Comparison of ENCODE assay signal across 8 cellular contexts in the genomic region with DNA sequence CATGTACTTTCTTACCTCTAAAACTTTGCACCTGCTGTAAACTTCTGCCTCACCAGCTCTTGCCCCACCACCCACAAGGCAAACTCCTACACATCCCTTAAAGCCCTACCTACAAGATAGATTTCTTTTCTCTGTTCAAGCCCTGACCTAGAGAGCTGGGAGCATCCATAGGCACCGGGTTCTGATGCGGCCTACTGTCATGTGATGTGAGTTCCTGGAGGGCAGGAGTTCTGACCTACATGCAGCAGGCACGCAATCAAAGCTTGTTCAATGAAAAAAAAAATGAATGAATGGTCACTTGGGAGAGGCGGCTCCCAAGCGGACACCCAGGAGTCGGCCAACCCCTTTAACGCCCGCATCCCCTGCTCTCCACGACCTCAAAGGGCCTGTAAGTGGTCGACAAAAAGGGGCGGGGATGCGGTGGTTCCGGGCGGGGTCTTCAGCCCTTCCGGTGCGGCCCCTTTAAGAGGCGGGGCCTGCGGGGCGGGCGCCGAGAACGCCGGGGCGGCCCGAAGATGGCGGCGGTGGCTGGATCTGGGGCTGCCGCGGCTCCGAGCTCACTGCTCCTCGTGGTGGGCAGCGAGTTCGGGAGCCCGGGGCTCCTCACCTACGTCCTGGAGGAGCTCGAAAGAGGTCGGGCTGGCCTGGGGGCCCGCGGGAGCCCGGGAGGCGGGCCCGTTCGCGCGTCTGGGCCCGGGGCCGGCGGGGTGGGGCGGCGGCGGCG. TPM values are rescaled to one million over a fixed set of nuclear protein-coding genes. Genes with fewer than 3 reads are reported as not detected.
DNase-seq lines count a peak whose midpoint lies in the region; ATAC-seq and TF ChIP-seq lines count a peak whose summit lies in the region.

Gene MAP1S, plus strand, starts transcription at position 493 of the 724 bp plus-strand sequence. Its CDS starts 23 bp downstream, at position 516.

- no peaks in the 10 kb centered on the region for H3K9me3 Mint-ChIP-seq in activated T-cell treated with anti-CD3 and anti-CD28 coated beads, Interleukin-2, amount 50 U/mL, for 24 hours
- H3K9me3 Mint-ChIP-seq in stimulated activated effector memory CD8-positive, alpha-beta T cell treated with anti-CD3 and anti-CD28 coated beads, Interleukin-12 subunit alpha, Interleukin-12 subunit beta, amount 100 ng/mL, for 72 hours, result no peaks in the 10 kb centered on the region

- H3K4me3 Mint-ChIP-seq in activated T-cell treated with anti-CD3 and anti-CD28 coated beads, Interleukin-2, amount 50 U/mL, for 24 hours, result peak within 1 kb of the TSS; percentile 84
- peak within 1 kb of the TSS; percentile 95 for H3K4me3 Mint-ChIP-seq in stimulated activated effector memory CD8-positive, alpha-beta T cell treated with anti-CD3 and anti-CD28 coated beads, Interleukin-12 subunit alpha, Interleukin-12 subunit beta, amount 100 ng/mL, for 72 hours

- H3K79me2 ChIP-seq in OCI-LY3 (ENCODE audit: low read length), result peaks cover 34% of the 10 kb centered on the region

- H3K27ac Mint-ChIP-seq in activated T-cell treated with anti-CD3 and anti-CD28 coated beads, Interleukin-2, amount 50 U/mL, for 24 hours, result peak within 1 kb of the TSS; percentile 91
- H3K27ac Mint-ChIP-seq in stimulated activated effector memory CD8-positive, alpha-beta T cell treated with anti-CD3 and anti-CD28 coated beads, Interleukin-12 subunit alpha, Interleukin-12 subunit beta, amount 100 ng/mL, for 72 hours, result peak within 1 kb of the TSS; percentile 92

- intact Hi-C loops in esophagus muscularis mucosa (cut with DNase I), result no loop called here

- peak; percentile 60 for TF ChIP-seq POLR2A in esophagus muscularis mucosa (IDR thresholded peaks at IDR 0.05; ENCODE audit: low read depth)

- peaks cover 39% of the 10 kb centered on the region for H3K4me1 Mint-ChIP-seq in activated T-cell treated with anti-CD3 and anti-CD28 coated beads, Interleukin-2, amount 50 U/mL, for 24 hours (ENCODE audit: low read depth)
- peaks cover 50% of the 10 kb centered on the region for H3K4me1 Mint-ChIP-seq in stimulated activated effector memory CD8-positive, alpha-beta T cell treated with anti-CD3 and anti-CD28 coated beads, Interleukin-12 subunit alpha, Interleukin-12 subunit beta, amount 100 ng/mL, for 72 hours

- H3K36me3 ChIP-seq in OCI-LY3 (replicated peaks; ENCODE audit: low read depth, low read length), result peaks cover 15% of the 10 kb centered on the region
- peaks cover 2 to 15% (median 12%) of the 10 kb centered on the region in 4 donors for H3K36me3 ChIP-seq in esophagus muscularis mucosa

- peak within 1 kb of the TSS; percentile 99 for H3K4me2 ChIP-seq in OCI-LY3 (ENCODE audit: low read length)

- 0% methylated on average over 29 of the region's 52 CpGs for WGBS in esophagus muscularis mucosa

- H3K36me3 Mint-ChIP-seq in activated T-cell treated with anti-CD3 and anti-CD28 coated beads, Interleukin-2, amount 50 U/mL, for 24 hours (ENCODE audit: low read depth), result peaks cover 35% of the 10 kb centered on the region
- peaks cover 39% of the 10 kb centered on the region for H3K36me3 Mint-ChIP-seq in stimulated activated effector memory CD8-positive, alpha-beta T cell treated with anti-CD3 and anti-CD28 coated beads, Interleukin-12 subunit alpha, Interleukin-12 subunit beta, amount 100 ng/mL, for 72 hours

- peaks cover 21% of the 10 kb centered on the region for H4K20me1 ChIP-seq in OCI-LY3 (ENCODE audit: insufficient read depth, low read length)

- peak within 1 kb of the TSS; percentile 88 for H2AFZ ChIP-seq in OCI-LY3 (ENCODE audit: low read depth, low read length)

- H3K9ac ChIP-seq in OCI-LY3 (ENCODE audit: low read length), result peak within 1 kb of the TSS; percentile 85

- no peaks in the 10 kb centered on the region for H3K9me3 ChIP-seq in OCI-LY3 (ENCODE audit: insufficient read depth, low read length)
- no peaks in the 10 kb centered on the region for H3K9me3 ChIP-seq in esophagus muscularis mucosa

- H3K27me3 ChIP-seq in OCI-LY3 (ENCODE audit: low read depth, low read length) (no peaks in the 10 kb centered on the region), esophagus muscularis mucosa (no peaks in the 10 kb centered on the region)

- H3K27ac ChIP-seq in OCI-LY3 (ENCODE audit: low read length), result peak within 1 kb of the TSS; percentile 11
- peak within 1 kb of the TSS; percentile 72 to 75 (median 73) for H3K27ac ChIP-seq in esophagus muscularis mucosa (replicated peaks in 1 of 4)

- TF ChIP-seq CTCF in OCI-LY3 (IDR thresholded peaks at IDR 0.05; ENCODE audit: low read depth, low read length), result no peak
- no peak for TF ChIP-seq CTCF in esophagus muscularis mucosa (IDR thresholded peaks at IDR 0.05)

- DNase-seq in SKM-1 treated with dmso at 0.1 percent for 144 hours (lab: John Stamatoyannopoulos, UW; ENCODE audit: unreplicated experiment) (peak; percentile 28), SKM-1 (lab: John Stamatoyannopoulos, UW; ENCODE audit: unreplicated experiment) (no peak), esophagus muscularis mucosa (ENCODE audit: extremely low spot score) (no peak), myocyte (ENCODE audit: low read depth) (peak; percentile 65)
- peak; percentile 84 for DNase-seq in activated T-cell treated with anti-CD3 and anti-CD28 coated beads, Interleukin-2, amount 50 U/mL, for 24 hours
- DNase-seq in stimulated activated effector memory CD8-positive, alpha-beta T cell treated with anti-CD3 and anti-CD28 coated beads, Interleukin-12 subunit alpha, Interleukin-12 subunit beta, amount 100 ng/mL, for 72 hours (ENCODE audit: low spot score in 2 of 2), result peak; percentile 60 to 86

- no peaks in the 10 kb centered on the region for H3K27me3 Mint-ChIP-seq in activated T-cell treated with anti-CD3 and anti-CD28 coated beads, Interleukin-2, amount 50 U/mL, for 24 hours

- H3K4me1 ChIP-seq in OCI-LY3 (ENCODE audit: low read length), result peaks cover 23% of the 10 kb centered on the region
- peaks cover 49 to 67% (median 61%) of the 10 kb centered on the region in 4 donors for H3K4me1 ChIP-seq in esophagus muscularis mucosa

- peak; percentile 73 for ATAC-seq in HG03280 (IDR thresholded peaks at IDR 0.05; ENCODE audit: unreplicated experiment)
- peak; percentile 83 for ATAC-seq in stimulated activated effector memory CD8-positive, alpha-beta T cell treated with anti-CD3 and anti-CD28 coated beads, Interleukin-12 subunit alpha, Interleukin-12 subunit beta, amount 100 ng/mL, for 72 hours

- H3K4me3 ChIP-seq in OCI-LY3 (ENCODE audit: low read length) (peak within 1 kb of the TSS; percentile 94), esophagus muscularis mucosa (peak within 1 kb of the TSS; percentile 83 to 97 (median 88))

- no peak for TF ChIP-seq EP300 in esophagus muscularis mucosa (IDR thresholded peaks at IDR 0.05)

RNA-seq across cellular contexts. Expression of gene MAP1S, which starts in this region (rescaled TPM):
- total RNA-seq in esophagus muscularis mucosa, result 10 to 100 TPM; 24.1 to 50.9 (median 35.9) TPM
- 20.4 and 24.5 TPM in 2 replicates for total RNA-seq in myocyte
- polyA plus RNA-seq in myocyte (2012), result 40.7 TPM

Comparison
In these comparisons a context has a peak if more than half of its experiments do, and no peak if none do; other contexts are left out.
1. DNase-seq: peak in SKM-1 treated with dmso at 0.1 percent for 144 hours (single experiment), activated T-cell treated with anti-CD3 and anti-CD28 coated beads, Interleukin-2, amount 50 U/mL, for 24 hours (single experiment), myocyte (single experiment) and stimulated activated effector memory CD8-positive, alpha-beta T cell treated with anti-CD3 and anti-CD28 coated beads, Interleukin-12 subunit alpha, Interleukin-12 subunit beta, amount 100 ng/mL, for 72 hours (2 of 2); none in SKM-1 (single experiment) and esophagus muscularis mucosa (single experiment).